In the genomic region with DNA sequence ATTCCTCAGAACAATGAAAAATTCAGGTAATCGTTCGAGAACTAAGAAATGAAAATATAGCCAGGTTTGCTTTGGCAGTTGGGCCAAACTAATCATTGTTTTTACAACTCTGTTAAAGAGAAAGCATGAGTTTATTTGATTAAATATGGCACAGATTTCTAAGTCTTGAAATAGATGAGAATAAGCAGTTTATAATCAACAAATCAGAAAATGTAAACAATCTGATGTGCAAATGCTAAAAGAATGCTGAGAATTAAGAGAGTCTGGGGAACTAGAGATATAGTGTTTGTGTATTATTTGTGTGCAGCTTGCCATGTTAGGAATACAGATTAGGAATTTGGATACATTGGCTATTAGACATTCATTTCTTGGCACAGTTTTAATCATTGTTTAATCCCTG, we compare ENCODE assay signal across 21 cellular contexts.
A peak's percentile ranks its signal among the peaks of the same experiment; 100 is the strongest.
DNase-seq lines count a peak whose midpoint lies in the region; ATAC-seq and TF ChIP-seq lines count a peak whose summit lies in the region.
"Had no signal": no experiment of that assay in that cellular context is flagged by ENCODE, and none has a peak within 500 bp of the region (broad histone marks: within the 10 kb centered on the region; RNA-seq: fewer than 3 reads in every experiment).

No MANE protein-coding gene starts in this region.

- peaks cover 88% of the 10 kb centered on the region for H3K79me2 ChIP-seq in GM23248 (ENCODE audit: insufficient read depth)

- H3K9me3 ChIP-seq in GM23248 (ENCODE audit: low read depth): no peaks in the 10 kb centered on the region
- H3K9me3 ChIP-seq: stomach, tibial nerve had no signal

- ATAC-seq in GM21737 (IDR thresholded peaks at IDR 0.05; ENCODE audit: unreplicated experiment): no peak
- no peak for ATAC-seq in GM18873 (IDR thresholded peaks at IDR 0.05; ENCODE audit: low FRiP score, unreplicated experiment)
- ATAC-seq: CD8-positive, alpha-beta T cell; GM23338; heart left ventricle; left colon had no signal

- no peak overlapping the region for H2AFZ ChIP-seq in GM23248
- H2AFZ ChIP-seq: GM23338 had no signal

- peak overlapping the region; percentile 14 for H3K4me2 ChIP-seq in GM23248 (ENCODE audit: unreplicated experiment)
- H3K4me2 ChIP-seq: GM23338 had no signal

- DNase-seq in GM23248: peak; percentile 13
- peak; percentile 54 for DNase-seq in fibroblast of gingiva (ENCODE audit: low read depth)
- peak; percentile 21 for DNase-seq in retinal pigment epithelial cell (ENCODE audit: low read depth)
- DNase-seq in kidney tubule cell (ENCODE audit: low spot score): no peak
- no peak for DNase-seq in OCI-M2 (lab: John Stamatoyannopoulos, UW; ENCODE audit: unreplicated experiment)
- DNase-seq: activated CD4-positive, alpha-beta memory T cell treated with anti-CD3 and anti-CD28 coated beads, Interleukin-2, amount 10 ng/mL, durations not matched to agents 7 days and 5 days; activated effector memory CD4-positive, alpha-beta T cell treated with Interleukin-2 at 50 U/mL for 16 hours; AML-193; CD8-positive, alpha-beta T cell; endodermal cell; heart left ventricle; left colon; NCI-H1105; NCI-H1930; stomach; T1000 had no signal

- H3F3A ChIP-seq in GM23248 (ENCODE audit: insufficient read depth): peaks cover 9% of the 10 kb centered on the region

- H3K4me3 ChIP-seq in GM23248 (no peak overlapping the region), retinal pigment epithelial cell (ENCODE audit: low read length) (no peak overlapping the region)
- H3K4me3 ChIP-seq: GM23338, heart left ventricle, stomach, tibial nerve had no signal

- H3K27ac ChIP-seq in GM23248 (no peak overlapping the region), VCaP (peak overlapping the region; percentile 30)
- H3K27ac ChIP-seq: heart left ventricle, tibial nerve had no signal

- TF ChIP-seq CTCF in VCaP (conservative IDR thresholded peaks at IDR 0.05): no peak
- TF ChIP-seq CTCF in retinal pigment epithelial cell (conservative IDR thresholded peaks at IDR 0.05; ENCODE audit: low read depth, low read length): no peak

- no peak overlapping the region for H3K9ac ChIP-seq in GM23248

- no peaks in the 10 kb centered on the region for H4K20me1 ChIP-seq in GM23248 (ENCODE audit: insufficient read depth)

- peaks cover 19% of the 10 kb centered on the region for H3K4me1 ChIP-seq in GM23248 (ENCODE audit: insufficient read depth)
- H3K4me1 ChIP-seq: heart left ventricle, tibial nerve had no signal

- in situ Hi-C loops in GM23248 (cut with MboI): no loop called here

- H3K27me3 ChIP-seq in GM23248 (replicated peaks; ENCODE audit: insufficient read depth): no peaks in the 10 kb centered on the region
- H3K27me3 ChIP-seq: heart left ventricle, stomach, tibial nerve had no signal

- WGBS in GM23248 (ENCODE audit: low coverage in 1 of 2, low lambda C conversion rate in 2 of 2, missing lambda C conversion rate in 2 of 2), 2 experiments: 83 to 92% methylated on average over 2 of the region's 2 CpGs

- peaks cover 10% of the 10 kb centered on the region; the same call in 1 of the 2 replicates for H3K36me3 ChIP-seq in GM23248 (ENCODE audit: low read depth)
- H3K36me3 ChIP-seq: heart left ventricle, stomach, tibial nerve had no signal

- H3K9me2 ChIP-seq in GM23248 (ENCODE audit: insufficient read depth): no peaks in the 10 kb centered on the region

Comparison
In these comparisons a context has a peak if more than half of its experiments do, and no peak if none do; other contexts are left out.
1. DNase-seq: peak in GM23248 (single experiment), fibroblast of gingiva (single experiment) and retinal pigment epithelial cell (single experiment); none in kidney tubule cell (single experiment) and OCI-M2 (single experiment).